ENCODE assay signal across 12 cellular contexts in the genomic region with DNA sequence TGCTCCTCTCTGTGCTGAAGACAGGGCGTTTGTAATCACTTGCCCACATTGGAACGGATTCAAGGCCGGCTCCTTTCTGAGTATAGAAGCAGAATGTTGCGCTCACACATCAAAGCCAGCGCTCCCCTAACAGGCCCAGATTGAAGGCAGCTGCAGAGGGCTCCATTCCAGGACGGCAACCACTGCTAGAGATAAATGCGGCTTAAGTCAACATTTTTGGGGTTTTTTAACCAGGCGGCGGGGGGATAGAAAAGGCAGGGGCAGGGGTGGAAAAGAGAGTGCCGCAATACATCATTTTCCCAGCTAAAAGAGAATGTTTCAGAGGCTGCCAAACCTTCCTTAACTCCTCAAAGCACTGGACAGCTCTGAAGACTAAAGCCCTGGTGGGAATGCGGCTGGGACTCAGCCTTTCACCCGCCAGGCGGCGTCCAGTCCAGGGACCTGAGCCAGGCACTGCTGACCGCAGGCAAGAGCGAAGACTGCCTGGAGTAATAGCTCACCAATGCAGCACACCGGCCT.
DNase-seq lines count a peak whose midpoint lies in the region; ATAC-seq and TF ChIP-seq lines count a peak whose summit lies in the region.
"Had no signal": no experiment of that assay in that cellular context is flagged by ENCODE, and none has a peak within 500 bp of the region (broad histone marks: within the 10 kb centered on the region; RNA-seq: fewer than 3 reads in every experiment).

No MANE protein-coding gene starts in this region.

- TF ChIP-seq CTCF in gastroesophageal sphincter (IDR thresholded peaks at IDR 0.05), result peak in 3 of 4 experiments; percentile 50 to 66 (median 58)

- H3K4me1 ChIP-seq in gastroesophageal sphincter, result peaks cover 0 to 13% (median 0%) of the 10 kb centered on the region in 3 donors
- H3K4me1 ChIP-seq in aorta (ENCODE audit: control insufficient read depth in 1 of 2, insufficient read depth in 2 of 2, low read length in 2 of 2), result no peaks in the 10 kb centered on the region
- H3K4me1 ChIP-seq: colonic mucosa had no signal

- ATAC-seq in gastroesophageal sphincter (peak; percentile 76), aorta (ENCODE audit: low FRiP score) (peak; percentile 89), GM21723 (IDR thresholded peaks at IDR 0.05; ENCODE audit: unreplicated experiment) (no peak), HG02970 (IDR thresholded peaks at IDR 0.05; ENCODE audit: low FRiP score, unreplicated experiment) (no peak)
- ATAC-seq: PC-3 had no signal

- DNase-seq in amniotic epithelial cell (ENCODE audit: low read depth) (peak; percentile 99), myocyte (ENCODE audit: low read depth) (peak; percentile 49), aorta (peak; percentile 84 to 91), NCI-H82 (lab: John Stamatoyannopoulos, UW) (no peak)
- DNase-seq: activated T-cell treated with anti-CD3 and anti-CD28 coated beads, Interleukin-2, amount 50 U/mL, for 1 hour; colonic mucosa; GDM1; NCI-H2081 treated with DMSO at 0.1 percent for 48 hours; PC-3 had no signal

- intact Hi-C loops in aorta (cut with DNase I), result loop anchor here (5.0 kb wide), 1 partner anchor 125 kb away; no protein-coding TSS in a partner anchor

- H3K27me3 ChIP-seq in gastroesophageal sphincter (no peaks in the 10 kb centered on the region), aorta (ENCODE audit: control insufficient read depth in 1 of 2, insufficient read depth in 2 of 2, low read length in 1 of 2) (no peaks in the 10 kb centered on the region)
- H3K27me3 ChIP-seq: colonic mucosa had no signal

- WGBS in gastroesophageal sphincter (ENCODE audit: low coverage in 1 of 2), 2 donors, result 23 to 30% methylated on average over 2 to 7 of the region's 17 CpGs
- WGBS in aorta, 2 donors, result 5 to 10% methylated on average over 17 of the region's 17 CpGs

- H3K9me3 ChIP-seq in gastroesophageal sphincter, result no peaks in the 10 kb centered on the region
- no peaks in the 10 kb centered on the region for H3K9me3 ChIP-seq in aorta (ENCODE audit: control insufficient read depth, low read length)
- H3K9me3 ChIP-seq: colonic mucosa had no signal

- TF ChIP-seq EP300 in gastroesophageal sphincter (IDR thresholded peaks at IDR 0.05), result no peak

- no peak overlapping the region for H3K4me3 ChIP-seq in gastroesophageal sphincter
- no peak overlapping the region for H3K4me3 ChIP-seq in aorta (ENCODE audit: low read length in 2 of 2)
- H3K4me3 ChIP-seq: colonic mucosa had no signal

- TF ChIP-seq POLR2A in gastroesophageal sphincter (IDR thresholded peaks at IDR 0.05), result no peak

- H3K27ac ChIP-seq in gastroesophageal sphincter (peak overlapping the region in 1 of 4 donors; percentile 38), aorta (ENCODE audit: low read depth in 1 of 2, low read length in 2 of 2) (peak overlapping the region in 1 of 2 donors; percentile 23)
- H3K27ac ChIP-seq: colonic mucosa had no signal

- H3K36me3 ChIP-seq in gastroesophageal sphincter (peaks cover 0 to 74% of the 10 kb centered on the region in 2 donors), aorta (ENCODE audit: control insufficient read depth in 1 of 2, insufficient read depth in 2 of 2, low read length in 1 of 2) (peaks cover 7 to 11% of the 10 kb centered on the region in 2 donors)

Comparison
In these comparisons a context has a peak if more than half of its experiments do, and no peak if none do; other contexts are left out.
1. ATAC-seq: peak in gastroesophageal sphincter (single experiment) and aorta (single experiment); none in GM21723 (single experiment) and HG02970 (single experiment).